Comparison of ENCODE assay signal across 29 cellular contexts in genomic region chr2:44315945-44316344, GRCh38.
"Had no signal": no experiment of that assay in that cellular context is flagged by ENCODE, and none has a peak within 500 bp of the region (broad histone marks: within the 10 kb centered on the region; RNA-seq: fewer than 3 reads in every experiment).

No MANE protein-coding gene starts in this region.

- H3K4me1 ChIP-seq: parathyroid adenoma, psoas muscle, suprapubic skin, testis, tibial artery, transverse colon, upper lobe of right lung, uterus had no signal

- H2AFZ ChIP-seq: neural progenitor cell, parathyroid adenoma had no signal

- H3K4me1 Mint-ChIP-seq: naive B cell; neural progenitor cell; stimulated activated memory B cell treated with anti-CD40 and anti-IgM and Interleukin-4, amounts not matched to agents 10 μg/mL and 1 μg/mL and 100 μg/mL, for 72 hours; stimulated activated naive CD8-positive, alpha-beta T cell treated with anti-CD3 and anti-CD28 coated beads, Interleukin-15, amount 100 ng/mL, for 72 hours had no signal

- H3K36me3 ChIP-seq: ovary, uterus had no signal

- H3K27me3 ChIP-seq: neural progenitor cell, ovary, suprapubic skin, testis, tibial artery, transverse colon, upper lobe of right lung, uterus had no signal

- H3K9me3 ChIP-seq: testis had no signal

- H3K27ac Mint-ChIP-seq: natural killer cell treated with Interleukin-12 subunit alpha and Interleukin-12 subunit beta and Interleukin-15 and Interleukin-18, amount 100 ng/mL, for 72 hours; neural progenitor cell; progenitor cell of endocrine pancreas; stimulated activated memory B cell treated with anti-CD40 and anti-IgM and Interleukin-4, amounts not matched to agents 10 μg/mL and 1 μg/mL and 100 μg/mL, for 72 hours; type B pancreatic cell had no signal

- H3K4me3 Mint-ChIP-seq: naive B cell; naive thymus-derived CD8-positive, alpha-beta T cell; natural killer cell treated with Interleukin-12 subunit alpha and Interleukin-12 subunit beta and Interleukin-15 and Interleukin-18, amount 100 ng/mL, for 72 hours; neural progenitor cell; stimulated activated memory B cell treated with anti-CD40 and anti-IgM and Interleukin-4, amounts not matched to agents 10 μg/mL and 1 μg/mL and 100 μg/mL, for 72 hours; stimulated activated naive CD8-positive, alpha-beta T cell treated with anti-CD3 and anti-CD28 coated beads, Interleukin-15, amount 100 ng/mL, for 72 hours; type B pancreatic cell had no signal

- H3K4me2 ChIP-seq: neural progenitor cell had no signal

- H3K79me2 ChIP-seq: parathyroid adenoma had no signal

- H3K4me3 ChIP-seq: neural progenitor cell, ovary, psoas muscle, skin epidermis, suprapubic skin, testis, tibial artery, transverse colon, upper lobe of right lung, uterus had no signal

- DNase-seq: naive B cell; naive thymus-derived CD8-positive, alpha-beta T cell; occipital lobe; ovary; posterior cingulate gyrus; psoas muscle; right cardiac atrium; stimulated activated CD4-positive, alpha-beta T cell treated with anti-CD3 and anti-CD28 coated beads, Interleukin-15, amount 100 ng/mL, for 24 hours; stimulated activated CD4-positive, alpha-beta T cell treated with anti-CD3 and anti-CD28 coated beads, Interleukin-4, amount 100 ng/mL, for 1 hour; stimulated activated CD4-positive, alpha-beta T cell treated with anti-CD3 and anti-CD28 coated beads, Interleukin-4, amount 100 ng/mL, for 4 hours; stimulated activated CD8-positive, alpha-beta memory T cell treated with anti-CD3 and anti-CD28 coated beads, Interleukin-4, amount 100 ng/mL, for 48 hours; stimulated activated naive CD4-positive, alpha-beta T cell; stimulated activated naive CD8-positive, alpha-beta T cell treated with anti-CD3 and anti-CD28 coated beads, Interleukin-15, amount 100 ng/mL, for 72 hours; stimulated activated naive CD8-positive, alpha-beta T cell treated with anti-CD3 and anti-CD28 coated beads, Interleukin-15, Interleukin-2, amounts not matched to agents 100 U/mL and 50 U/mL, for 24 hours; substantia nigra; testis; tibial artery; transverse colon; upper lobe of right lung; uterus had no signal

- H3K9ac ChIP-seq: neural progenitor cell, parathyroid adenoma had no signal

- H3K27me3 Mint-ChIP-seq: naive B cell; naive thymus-derived CD8-positive, alpha-beta T cell; natural killer cell treated with Interleukin-12 subunit alpha and Interleukin-12 subunit beta and Interleukin-15 and Interleukin-18, amount 100 ng/mL, for 72 hours; progenitor cell of endocrine pancreas; stimulated activated memory B cell treated with anti-CD40 and anti-IgM and Interleukin-4, amounts not matched to agents 10 μg/mL and 1 μg/mL and 100 μg/mL, for 72 hours; stimulated activated naive CD8-positive, alpha-beta T cell treated with anti-CD3 and anti-CD28 coated beads, Interleukin-15, amount 100 ng/mL, for 72 hours; type B pancreatic cell had no signal

- H3K27ac ChIP-seq: neural progenitor cell, ovary, parathyroid adenoma, psoas muscle, skin epidermis, suprapubic skin, testis, tibial artery, transverse colon, upper lobe of right lung, uterus had no signal

- ATAC-seq: naive thymus-derived CD8-positive, alpha-beta T cell; natural killer cell treated with Interleukin-12 subunit alpha and Interleukin-12 subunit beta and Interleukin-15 and Interleukin-18, amount 100 ng/mL, for 72 hours; psoas muscle; right cardiac atrium; sciatic nerve; stimulated activated memory B cell treated with anti-CD40 and anti-IgM and Interleukin-4, amounts not matched to agents 10 μg/mL and 1 μg/mL and 100 μg/mL, for 72 hours; stimulated activated naive CD8-positive, alpha-beta T cell treated with anti-CD3 and anti-CD28 coated beads, Interleukin-15, amount 100 ng/mL, for 72 hours; stimulated activated naive CD8-positive, alpha-beta T cell treated with anti-CD3 and anti-CD28 coated beads, Interleukin-15, Interleukin-2, amounts not matched to agents 100 U/mL and 50 U/mL, for 24 hours; upper lobe of right lung had no signal
